14 cellular contexts compared by ENCODE assay signal in the genomic region with DNA sequence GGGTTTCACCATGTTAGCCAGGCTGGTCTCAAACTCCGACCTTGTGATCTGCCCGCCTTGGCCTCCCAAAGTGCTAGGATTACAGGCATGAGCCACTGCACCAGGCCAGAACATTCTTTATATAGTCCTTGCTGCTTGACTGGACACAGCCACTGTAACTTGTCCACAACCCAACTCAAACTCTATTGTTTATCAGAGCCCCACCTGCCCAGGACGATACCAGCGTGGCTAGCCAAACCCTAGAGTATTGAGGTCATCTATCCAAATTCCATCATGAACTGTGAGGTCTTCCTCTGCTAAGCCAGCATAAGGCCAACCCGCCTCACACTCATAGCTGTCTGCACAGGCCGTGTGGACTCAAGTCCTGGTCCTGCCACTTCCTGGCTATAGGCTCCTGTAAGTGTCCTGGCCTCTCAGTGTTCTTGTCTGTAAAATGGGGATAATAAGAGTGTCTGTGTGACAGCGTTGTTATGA.
DNase-seq lines count a peak whose midpoint lies in the region; ATAC-seq and TF ChIP-seq lines count a peak whose summit lies in the region.
"Had no signal": no experiment of that assay in that cellular context is flagged by ENCODE, and none has a peak within 500 bp of the region (broad histone marks: within the 10 kb centered on the region; RNA-seq: fewer than 3 reads in every experiment).

No MANE protein-coding gene starts in this region.

- H3K4me1 Mint-ChIP-seq in brain: peaks cover 41% of the 10 kb centered on the region
- peaks cover 12% of the 10 kb centered on the region for H3K4me1 Mint-ChIP-seq in stimulated activated naive CD8-positive, alpha-beta T cell treated with anti-CD3 and anti-CD28 coated beads, Interleukin-15, Interleukin-2, amounts not matched to agents 100 ng/mL and 50 ng/mL, for 24 hours (ENCODE audit: low read depth)

- no peaks in the 10 kb centered on the region for H3K27me3 Mint-ChIP-seq in brain
- no peaks in the 10 kb centered on the region for H3K27me3 Mint-ChIP-seq in stimulated activated naive CD8-positive, alpha-beta T cell treated with anti-CD3 and anti-CD28 coated beads, Interleukin-15, Interleukin-2, amounts not matched to agents 100 ng/mL and 50 ng/mL, for 24 hours

- H3K27ac Mint-ChIP-seq in brain: peak overlapping the region in 3 of 5 experiments; percentile 28 to 95 (median 53)
- peak overlapping the region; percentile 11 for H3K27ac Mint-ChIP-seq in stimulated activated naive CD8-positive, alpha-beta T cell treated with anti-CD3 and anti-CD28 coated beads, Interleukin-15, Interleukin-2, amounts not matched to agents 100 ng/mL and 50 ng/mL, for 24 hours
- H3K27ac Mint-ChIP-seq: activated naive CD4-positive, alpha-beta T cell treated with anti-CD3 and anti-CD28 coated beads for 36 hours; CD8-positive, alpha-beta T cell had no signal

- ATAC-seq in HG02571 (IDR thresholded peaks at IDR 0.05; ENCODE audit: unreplicated experiment) (no peak), HG02973 (IDR thresholded peaks at IDR 0.05; ENCODE audit: unreplicated experiment) (no peak), GM21786 (IDR thresholded peaks at IDR 0.05; ENCODE audit: unreplicated experiment) (no peak)
- ATAC-seq: activated T-cell treated with anti-CD3 and anti-CD28 coated beads, Interleukin-2, amount 50 U/mL, for 4 hours; CD8-positive, alpha-beta T cell had no signal

- H3K9me3 Mint-ChIP-seq in brain: no peaks in the 10 kb centered on the region
- H3K9me3 Mint-ChIP-seq in stimulated activated naive CD8-positive, alpha-beta T cell treated with anti-CD3 and anti-CD28 coated beads, Interleukin-15, Interleukin-2, amounts not matched to agents 100 ng/mL and 50 ng/mL, for 24 hours: no peaks in the 10 kb centered on the region
- H3K9me3 Mint-ChIP-seq: activated naive CD4-positive, alpha-beta T cell treated with anti-CD3 and anti-CD28 coated beads for 36 hours; activated T-cell treated with anti-CD3 and anti-CD28 coated beads, Interleukin-2, amount 50 U/mL, for 4 hours; CD8-positive, alpha-beta T cell had no signal

- TF ChIP-seq CTCF in brain (conservative IDR thresholded peaks at IDR 0.05): no peak

- DNase-seq in DMS 273 (lab: John Stamatoyannopoulos, UW; ENCODE audit: unreplicated experiment): peak; percentile 25
- no peak for DNase-seq in DMS 273 treated with DMSO at 0.1 percent for 48 hours (lab: John Stamatoyannopoulos, UW)
- peak; percentile 59 for DNase-seq in myocyte (ENCODE audit: low read depth)
- DNase-seq: activated CD4-positive, CD25-positive, alpha-beta regulatory T cell treated with anti-CD3 and anti-CD28 coated beads, Interleukin-2, amount 50 U/mL, for 72 hours; activated naive CD4-positive, alpha-beta T cell treated with anti-CD3 and anti-CD28 coated beads for 36 hours; activated T-cell treated with anti-CD3 and anti-CD28 coated beads, Interleukin-2, amount 50 U/mL, for 4 hours; GF-D8; NCI-H526 treated with DMSO at 0.1 percent for 48 hours had no signal

- H3K36me3 Mint-ChIP-seq in brain: no peaks in the 10 kb centered on the region
- no peaks in the 10 kb centered on the region for H3K36me3 Mint-ChIP-seq in stimulated activated naive CD8-positive, alpha-beta T cell treated with anti-CD3 and anti-CD28 coated beads, Interleukin-15, Interleukin-2, amounts not matched to agents 100 ng/mL and 50 ng/mL, for 24 hours (ENCODE audit: low read depth)
- H3K36me3 Mint-ChIP-seq: CD8-positive, alpha-beta T cell had no signal

- H3K4me3 Mint-ChIP-seq in brain: no peak overlapping the region
- H3K4me3 Mint-ChIP-seq in stimulated activated naive CD8-positive, alpha-beta T cell treated with anti-CD3 and anti-CD28 coated beads, Interleukin-15, Interleukin-2, amounts not matched to agents 100 ng/mL and 50 ng/mL, for 24 hours: no peak overlapping the region
- H3K4me3 Mint-ChIP-seq: activated naive CD4-positive, alpha-beta T cell treated with anti-CD3 and anti-CD28 coated beads for 36 hours; activated T-cell treated with anti-CD3 and anti-CD28 coated beads, Interleukin-2, amount 50 U/mL, for 4 hours; CD8-positive, alpha-beta T cell had no signal
